ENCODE assay signal across 21 cellular contexts in genomic region chr7:4072161-4072925, GRCh38.
"Had no signal": no experiment of that assay in that cellular context is flagged by ENCODE, and none has a peak within 500 bp of the region (broad histone marks: within the 10 kb centered on the region; RNA-seq: fewer than 3 reads in every experiment).

No MANE protein-coding gene starts in this region.

- H3K4me3 ChIP-seq: thoracic aorta, upper lobe of left lung had no signal

- H3K4me1 Mint-ChIP-seq: activated CD4-positive, alpha-beta memory T cell treated with anti-CD3 and anti-CD28 coated beads, Interleukin-2, amount 10 ng/mL, durations not matched to agents 7 days and 5 days; activated CD4-positive, alpha-beta T cell treated with anti-CD3 and anti-CD28 coated beads, Interleukin-2, amount 10 ng/mL, durations not matched to agents 24 days and 14 days; activated CD8-positive, alpha-beta memory T cell treated with anti-CD3 and anti-CD28 coated beads, Interleukin-2, amount 10 ng/mL, durations not matched to agents 7 days and 5 days; activated naive CD4-positive, alpha-beta T cell treated with anti-CD3 and anti-CD28 coated beads, Interleukin-2, amount 50 U/mL, for 24 hours; naive thymus-derived CD8-positive, alpha-beta T cell; T-helper 17 cell had no signal

- H3K79me2 ChIP-seq: parathyroid adenoma had no signal

- H3K9me3 ChIP-seq: thoracic aorta, upper lobe of left lung had no signal

- H3K9me3 Mint-ChIP-seq: activated CD4-positive, alpha-beta memory T cell treated with anti-CD3 and anti-CD28 coated beads, Interleukin-2, amount 10 ng/mL, durations not matched to agents 7 days and 5 days; activated CD4-positive, alpha-beta T cell treated with anti-CD3 and anti-CD28 coated beads, Interleukin-2, amount 10 ng/mL, durations not matched to agents 24 days and 14 days; activated naive CD4-positive, alpha-beta T cell treated with anti-CD3 and anti-CD28 coated beads, Interleukin-2, amount 50 U/mL, for 24 hours; activated T-helper 1 cell treated with anti-CD3 and anti-CD28 coated beads, Interleukin-12 subunit alpha, Interleukin-12 subunit beta, Interleukin-2, Interleukin-4 antibody, amounts not matched to agents 30 ng/mL and 10 ng/mL and 1 ng/mL, durations not matched to agents 14 hours and 24 hours and 36 hours; naive thymus-derived CD8-positive, alpha-beta T cell; stimulated activated naive B cell treated with anti-CD40 and anti-IgM and Interleukin-4, amounts not matched to agents 10 μg/mL and 1 μg/mL and 100 μg/mL, for 72 hours had no signal

- ATAC-seq: activated CD4-positive, CD25-positive, alpha-beta regulatory T cell treated with anti-CD3 and anti-CD28 coated beads, Interleukin-2, amount 50 U/mL, for 24 hours; activated CD8-positive, alpha-beta memory T cell treated with anti-CD3 and anti-CD28 coated beads, Interleukin-2, amount 10 ng/mL, durations not matched to agents 7 days and 5 days; left lobe of liver; naive thymus-derived CD8-positive, alpha-beta T cell; stimulated activated naive B cell treated with anti-CD40 and anti-IgM and Interleukin-4, amounts not matched to agents 10 μg/mL and 1 μg/mL and 100 μg/mL, for 72 hours; T-helper 17 cell had no signal

- H3K4me1 ChIP-seq: parathyroid adenoma, upper lobe of left lung had no signal

- H3K36me3 Mint-ChIP-seq: activated CD8-positive, alpha-beta memory T cell treated with anti-CD3 and anti-CD28 coated beads, Interleukin-2, amount 10 ng/mL, durations not matched to agents 7 days and 5 days; activated naive CD4-positive, alpha-beta T cell treated with anti-CD3 and anti-CD28 coated beads, Interleukin-2, amount 50 U/mL, for 24 hours; stimulated activated naive B cell treated with anti-CD40 and anti-IgM and Interleukin-4, amounts not matched to agents 10 μg/mL and 1 μg/mL and 100 μg/mL, for 72 hours had no signal

- H3K4me3 Mint-ChIP-seq: activated CD4-positive, alpha-beta memory T cell treated with anti-CD3 and anti-CD28 coated beads, Interleukin-2, amount 10 ng/mL, durations not matched to agents 7 days and 5 days; activated CD4-positive, alpha-beta T cell treated with anti-CD3 and anti-CD28 coated beads, Interleukin-2, amount 10 ng/mL, durations not matched to agents 24 days and 14 days; activated CD8-positive, alpha-beta memory T cell treated with anti-CD3 and anti-CD28 coated beads, Interleukin-2, amount 10 ng/mL, durations not matched to agents 7 days and 5 days; activated naive CD4-positive, alpha-beta T cell treated with anti-CD3 and anti-CD28 coated beads, Interleukin-2, amount 50 U/mL, for 24 hours; activated T-helper 1 cell treated with anti-CD3 and anti-CD28 coated beads, Interleukin-12 subunit alpha, Interleukin-12 subunit beta, Interleukin-2, Interleukin-4 antibody, amounts not matched to agents 30 ng/mL and 10 ng/mL and 1 ng/mL, durations not matched to agents 14 hours and 24 hours and 36 hours; naive thymus-derived CD8-positive, alpha-beta T cell; stimulated activated naive B cell treated with anti-CD40 and anti-IgM and Interleukin-4, amounts not matched to agents 10 μg/mL and 1 μg/mL and 100 μg/mL, for 72 hours; T-helper 17 cell had no signal

- DNase-seq: activated CD4-positive, alpha-beta memory T cell treated with anti-CD3 and anti-CD28 coated beads, Interleukin-2, amount 10 ng/mL, durations not matched to agents 7 days and 5 days; activated CD4-positive, alpha-beta T cell treated with anti-CD3 and anti-CD28 coated beads, Interleukin-2, amount 10 ng/mL, durations not matched to agents 24 days and 14 days; activated CD8-positive, alpha-beta memory T cell treated with anti-CD3 and anti-CD28 coated beads, Interleukin-2, amount 10 ng/mL, durations not matched to agents 7 days and 5 days; activated gamma-delta T cell treated with Interleukin-2 at 50 U/mL for 16 hours; anterior cingulate cortex; central memory CD4-positive, alpha-beta T cell; dermis blood vessel endothelial cell; effector memory CD4-positive, alpha-beta T cell; naive thymus-derived CD8-positive, alpha-beta T cell; stimulated activated CD4-positive, alpha-beta T cell treated with anti-CD3 and anti-CD28 coated beads, Interleukin-2, amount 100 ng/mL, for 48 hours; stimulated activated CD8-positive, alpha-beta memory T cell treated with anti-CD3 and anti-CD28 coated beads, Interleukin-4, amount 100 ng/mL, for 48 hours; stimulated activated naive B cell treated with anti-CD40 and anti-IgM and Interleukin-4, amounts not matched to agents 10 μg/mL and 1 μg/mL and 100 μg/mL, for 72 hours; SW 1271; T-helper 17 cell; upper lobe of left lung had no signal

- H3K27me3 ChIP-seq: upper lobe of left lung had no signal

- H3K36me3 ChIP-seq: upper lobe of left lung had no signal

- H3K9ac ChIP-seq: parathyroid adenoma had no signal

- H3K27me3 Mint-ChIP-seq: activated CD4-positive, alpha-beta memory T cell treated with anti-CD3 and anti-CD28 coated beads, Interleukin-2, amount 10 ng/mL, durations not matched to agents 7 days and 5 days; activated CD4-positive, alpha-beta T cell treated with anti-CD3 and anti-CD28 coated beads, Interleukin-2, amount 10 ng/mL, durations not matched to agents 24 days and 14 days; activated CD8-positive, alpha-beta memory T cell treated with anti-CD3 and anti-CD28 coated beads, Interleukin-2, amount 10 ng/mL, durations not matched to agents 7 days and 5 days; activated naive CD4-positive, alpha-beta T cell treated with anti-CD3 and anti-CD28 coated beads, Interleukin-2, amount 50 U/mL, for 24 hours had no signal

- H3K27ac ChIP-seq: parathyroid adenoma, thoracic aorta, upper lobe of left lung had no signal

- H2AFZ ChIP-seq: parathyroid adenoma had no signal

- H3K27ac Mint-ChIP-seq: activated CD4-positive, alpha-beta memory T cell treated with anti-CD3 and anti-CD28 coated beads, Interleukin-2, amount 10 ng/mL, durations not matched to agents 7 days and 5 days; activated CD4-positive, alpha-beta T cell treated with anti-CD3 and anti-CD28 coated beads, Interleukin-2, amount 10 ng/mL, durations not matched to agents 24 days and 14 days; activated CD8-positive, alpha-beta memory T cell treated with anti-CD3 and anti-CD28 coated beads, Interleukin-2, amount 10 ng/mL, durations not matched to agents 7 days and 5 days; activated naive CD4-positive, alpha-beta T cell treated with anti-CD3 and anti-CD28 coated beads, Interleukin-2, amount 50 U/mL, for 24 hours; activated T-helper 1 cell treated with anti-CD3 and anti-CD28 coated beads, Interleukin-12 subunit alpha, Interleukin-12 subunit beta, Interleukin-2, Interleukin-4 antibody, amounts not matched to agents 30 ng/mL and 10 ng/mL and 1 ng/mL, durations not matched to agents 14 hours and 24 hours and 36 hours; naive thymus-derived CD8-positive, alpha-beta T cell; stimulated activated naive B cell treated with anti-CD40 and anti-IgM and Interleukin-4, amounts not matched to agents 10 μg/mL and 1 μg/mL and 100 μg/mL, for 72 hours; T-helper 17 cell had no signal
